In the genomic region with DNA sequence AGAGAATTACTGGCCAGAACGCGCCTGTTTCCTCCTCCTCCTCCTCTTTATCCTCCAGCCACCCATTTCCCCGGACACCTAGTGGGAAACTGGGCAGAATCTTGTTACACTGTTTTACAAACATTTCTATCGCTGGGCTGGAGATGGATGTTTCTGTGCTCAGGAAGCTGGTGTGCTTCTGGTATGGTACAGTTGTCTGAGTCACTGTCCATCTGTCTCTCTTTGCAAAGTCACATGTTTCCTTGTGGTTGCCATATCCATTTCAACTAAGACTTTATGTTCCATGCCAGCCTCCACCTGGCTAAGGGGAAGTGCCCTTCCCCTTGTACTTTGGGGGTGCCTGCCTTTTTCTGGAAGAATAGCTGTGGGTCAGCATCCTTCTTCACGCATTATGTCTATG, we compare ENCODE assay signal across 11 cellular contexts. TPM values are rescaled to one million over a fixed set of nuclear protein-coding genes. Genes with fewer than 3 reads are reported as not detected.
DNase-seq lines count a peak whose midpoint lies in the region; ATAC-seq and TF ChIP-seq lines count a peak whose summit lies in the region.
"Had no signal": no experiment of that assay in that cellular context is flagged by ENCODE, and none has a peak within 500 bp of the region (broad histone marks: within the 10 kb centered on the region; RNA-seq: fewer than 3 reads in every experiment).

No MANE protein-coding gene starts in this region.

- H4K20me1 ChIP-seq in fibroblast of lung (ENCODE audit: control insufficient read depth, extremely low read depth, insufficient read depth, low read length): no peaks in the 10 kb centered on the region

- no peak for ATAC-seq in stimulated activated memory B cell treated with anti-CD40 and anti-IgM and Interleukin-4, amounts not matched to agents 10 μg/mL and 1 μg/mL and 100 μg/mL, for 72 hours

- H3K27me3 Mint-ChIP-seq in stimulated activated memory B cell treated with anti-CD40 and anti-IgM and Interleukin-4, amounts not matched to agents 10 μg/mL and 1 μg/mL and 100 μg/mL, for 72 hours: no peaks in the 10 kb centered on the region
- H3K27me3 Mint-ChIP-seq in type B pancreatic cell: no peaks in the 10 kb centered on the region
- no peaks in the 10 kb centered on the region for H3K27me3 Mint-ChIP-seq in activated CD4-positive, alpha-beta memory T cell treated with anti-CD3 and anti-CD28 coated beads, Interleukin-2, amount 10 ng/mL, durations not matched to agents 7 days and 5 days

- H3K27ac ChIP-seq in fibroblast of lung (ENCODE audit: insufficient read depth, low read length): peak overlapping the region; percentile 58
- no peak overlapping the region for H3K27ac ChIP-seq in esophagus squamous epithelium
- H3K27ac ChIP-seq: pancreas had no signal

- no peaks in the 10 kb centered on the region for H3K9me3 Mint-ChIP-seq in stimulated activated memory B cell treated with anti-CD40 and anti-IgM and Interleukin-4, amounts not matched to agents 10 μg/mL and 1 μg/mL and 100 μg/mL, for 72 hours
- no peaks in the 10 kb centered on the region for H3K9me3 Mint-ChIP-seq in type B pancreatic cell
- no peaks in the 10 kb centered on the region for H3K9me3 Mint-ChIP-seq in activated CD4-positive, alpha-beta memory T cell treated with anti-CD3 and anti-CD28 coated beads, Interleukin-2, amount 10 ng/mL, durations not matched to agents 7 days and 5 days
- H3K9me3 Mint-ChIP-seq: activated B cell treated with CpG ODN at 0.5 μM for 24 hours had no signal

- CTCF ChIA-PET in activated CD4-positive, alpha-beta memory T cell treated with anti-CD3 and anti-CD28 coated beads, Interleukin-2, amount 10 ng/mL, durations not matched to agents 7 days and 5 days (lab: Charles Lee): interaction anchor here (0.6 to 2.3 kb wide), 6 partner anchors 145 to 470 kb away, joined by 3 to 5 read pairs (median 4); a partner anchor contains a TSS

- H3K9ac ChIP-seq in fibroblast of lung (ENCODE audit: insufficient read depth, low read length): no peak overlapping the region

- H3K36me3 ChIP-seq in fibroblast of lung (ENCODE audit: control insufficient read depth, insufficient read depth, low read length): no peaks in the 10 kb centered on the region
- no peaks in the 10 kb centered on the region for H3K36me3 ChIP-seq in esophagus squamous epithelium
- H3K36me3 ChIP-seq: pancreas had no signal

- H2AFZ ChIP-seq in fibroblast of lung (ENCODE audit: low read length): no peak overlapping the region

- H3K4me1 ChIP-seq in fibroblast of lung (ENCODE audit: control insufficient read depth, extremely low read depth, insufficient read depth, low read length) (peaks cover 3% of the 10 kb centered on the region), esophagus squamous epithelium (peaks cover 4 to 11% (median 6%) of the 10 kb centered on the region in 3 donors)
- H3K4me1 ChIP-seq: pancreas had no signal

- TF ChIP-seq CTCF in fibroblast of lung (conservative IDR thresholded peaks at IDR 0.05 in 1 of 2, IDR thresholded peaks at IDR 0.05 in 1 of 2; ENCODE audit: low read depth in 1 of 2, low read length in 2 of 2): no peak
- no peak for TF ChIP-seq CTCF in type B pancreatic cell (conservative IDR thresholded peaks at IDR 0.05)
- TF ChIP-seq CTCF in esophagus squamous epithelium (IDR thresholded peaks at IDR 0.05): no peak

- peaks cover 23% of the 10 kb centered on the region for H3K4me1 Mint-ChIP-seq in stimulated activated memory B cell treated with anti-CD40 and anti-IgM and Interleukin-4, amounts not matched to agents 10 μg/mL and 1 μg/mL and 100 μg/mL, for 72 hours
- peaks cover 20% of the 10 kb centered on the region for H3K4me1 Mint-ChIP-seq in type B pancreatic cell (ENCODE audit: unreplicated experiment)
- peaks cover 33% of the 10 kb centered on the region for H3K4me1 Mint-ChIP-seq in activated CD4-positive, alpha-beta memory T cell treated with anti-CD3 and anti-CD28 coated beads, Interleukin-2, amount 10 ng/mL, durations not matched to agents 7 days and 5 days
- H3K4me1 Mint-ChIP-seq: activated B cell treated with CpG ODN at 0.5 μM for 24 hours had no signal

- no peaks in the 10 kb centered on the region for H3K79me2 ChIP-seq in fibroblast of lung (ENCODE audit: control insufficient read depth, insufficient read depth, low read length)

- POLR2A ChIA-PET in activated CD4-positive, alpha-beta memory T cell treated with anti-CD3 and anti-CD28 coated beads, Interleukin-2, amount 10 ng/mL, durations not matched to agents 7 days and 5 days (lab: Charles Lee): interaction anchor here (2.6 kb wide), 1 partner anchor 345 kb away, joined by 11 read pairs; a partner anchor contains a TSS

- DNase-seq in SIG-M5 treated with dmso at 0.1 percent for 504 hours (lab: John Stamatoyannopoulos, UW; ENCODE audit: unreplicated experiment) (peak; percentile 14), SIG-M5 (lab: John Stamatoyannopoulos, UW) (no peak), RPMI7951 (ENCODE audit: low read depth) (peak; percentile 88), fibroblast of lung (ENCODE audit: low read depth in 2 of 2) (peak; percentile 68 to 76), type B pancreatic cell (ENCODE audit: extremely low spot score, unreplicated experiment) (no peak), esophagus squamous epithelium (lab: John Stamatoyannopoulos, UW) (no peak)
- DNase-seq in activated CD4-positive, alpha-beta memory T cell treated with anti-CD3 and anti-CD28 coated beads, Interleukin-2, amount 10 ng/mL, durations not matched to agents 7 days and 5 days: no peak
- DNase-seq: activated B cell treated with CpG ODN at 0.5 μM for 24 hours, amygdala, pancreas had no signal

- H3K27me3 ChIP-seq in fibroblast of lung (ENCODE audit: control insufficient read depth, insufficient read depth, low read length) (no peaks in the 10 kb centered on the region), esophagus squamous epithelium (no peaks in the 10 kb centered on the region)
- H3K27me3 ChIP-seq: pancreas had no signal

- H3K9me3 ChIP-seq in fibroblast of lung (ENCODE audit: control insufficient read depth, insufficient read depth, low read depth, low read length): no peaks in the 10 kb centered on the region
- H3K9me3 ChIP-seq in esophagus squamous epithelium: no peaks in the 10 kb centered on the region
- H3K9me3 ChIP-seq: pancreas had no signal

- H3K4me2 ChIP-seq in fibroblast of lung (ENCODE audit: extremely low read depth, insufficient read depth, low read length): no peak overlapping the region

- no peak overlapping the region for H3K4me3 Mint-ChIP-seq in stimulated activated memory B cell treated with anti-CD40 and anti-IgM and Interleukin-4, amounts not matched to agents 10 μg/mL and 1 μg/mL and 100 μg/mL, for 72 hours
- no peak overlapping the region for H3K4me3 Mint-ChIP-seq in type B pancreatic cell
- H3K4me3 Mint-ChIP-seq in activated CD4-positive, alpha-beta memory T cell treated with anti-CD3 and anti-CD28 coated beads, Interleukin-2, amount 10 ng/mL, durations not matched to agents 7 days and 5 days: no peak overlapping the region
- H3K4me3 Mint-ChIP-seq: activated B cell treated with CpG ODN at 0.5 μM for 24 hours had no signal

- H3K36me3 Mint-ChIP-seq in stimulated activated memory B cell treated with anti-CD40 and anti-IgM and Interleukin-4, amounts not matched to agents 10 μg/mL and 1 μg/mL and 100 μg/mL, for 72 hours: no peaks in the 10 kb centered on the region
- H3K36me3 Mint-ChIP-seq in type B pancreatic cell: no peaks in the 10 kb centered on the region
- no peaks in the 10 kb centered on the region for H3K36me3 Mint-ChIP-seq in activated CD4-positive, alpha-beta memory T cell treated with anti-CD3 and anti-CD28 coated beads, Interleukin-2, amount 10 ng/mL, durations not matched to agents 7 days and 5 days (ENCODE audit: low read depth)

- H3K27ac Mint-ChIP-seq in stimulated activated memory B cell treated with anti-CD40 and anti-IgM and Interleukin-4, amounts not matched to agents 10 μg/mL and 1 μg/mL and 100 μg/mL, for 72 hours: peak overlapping the region; percentile 31
- H3K27ac Mint-ChIP-seq in type B pancreatic cell: no peak overlapping the region
- H3K27ac Mint-ChIP-seq in activated CD4-positive, alpha-beta memory T cell treated with anti-CD3 and anti-CD28 coated beads, Interleukin-2, amount 10 ng/mL, durations not matched to agents 7 days and 5 days: no peak overlapping the region
- H3K27ac Mint-ChIP-seq: activated B cell treated with CpG ODN at 0.5 μM for 24 hours had no signal

- intact Hi-C loops in esophagus squamous epithelium (cut with DNase I): loop anchor here (10.0 kb wide), 3 partner anchors 155 to 465 kb away; no protein-coding TSS in a partner anchor

- H3K4me3 ChIP-seq in fibroblast of lung (replicated peaks in 1 of 4; ENCODE audit: control extremely low read depth in 1 of 4, insufficient read depth in 1 of 4, low read depth in 3 of 4, low read length in 4 of 4): no peak overlapping the region
- H3K4me3 ChIP-seq in esophagus squamous epithelium: no peak overlapping the region
- H3K4me3 ChIP-seq: pancreas had no signal

- WGBS in esophagus squamous epithelium, 2 donors: 62 to 71% methylated on average over 4 to 5 of the region's 5 CpGs

- TF ChIP-seq POLR2A in esophagus squamous epithelium (IDR thresholded peaks at IDR 0.05): no peak

RNA-seq across cellular contexts. Expression of a gene that starts 52.9 kb away (rescaled TPM):
- not detected in 2 replicates for total RNA-seq in RPMI7951 (2014; rRNA removed; shearing (Covaris generic))
- under 0.01 TPM in 1 of 2 replicates, not detected in the other for total RNA-seq in fibroblast of lung
- polyA plus RNA-seq in fibroblast of lung: not detected in 2 replicates
- not detected in 2 replicates for polyA plus RNA-seq in fibroblast of lung (2012)
- not detected in 2 replicates for polyA minus RNA-seq in fibroblast of lung (ENCODE audit: low replicate concordance)
- total RNA-seq in type B pancreatic cell (ENCODE audit: low replicate concordance): not detected in 2 replicates
- total RNA-seq in esophagus squamous epithelium: under 1 TPM in 1 of 4 donors, not detected in 3; 0.38 TPM
- not detected for total RNA-seq in activated CD4-positive, alpha-beta memory T cell treated with anti-CD3 and anti-CD28 coated beads, Interleukin-2, amount 10 ng/mL, durations not matched to agents 7 days and 5 days
- total RNA-seq: activated B cell treated with CpG ODN at 0.5 μM for 24 hours had no signal

Comparison
In these comparisons a context has a peak if more than half of its experiments do, and no peak if none do; other contexts are left out.
1. DNase-seq: peak in SIG-M5 treated with dmso at 0.1 percent for 504 hours (single experiment), RPMI7951 (single experiment) and fibroblast of lung (2 of 2); none in SIG-M5 (single experiment), type B pancreatic cell (single experiment), esophagus squamous epithelium (single experiment) and activated CD4-positive, alpha-beta memory T cell treated with anti-CD3 and anti-CD28 coated beads, Interleukin-2, amount 10 ng/mL, durations not matched to agents 7 days and 5 days (single experiment).